ENCODE assay signal across 10 cellular contexts in genomic region chr2:109715302-109715937, GRCh38.
DNase-seq lines count a peak whose midpoint lies in the region; FAIRE-seq and TF ChIP-seq lines count a peak whose summit lies in the region.
"Had no signal": no experiment of that assay in that cellular context is flagged by ENCODE, and none has a peak within 500 bp of the region (broad histone marks: within the 10 kb centered on the region; RNA-seq: fewer than 3 reads in every experiment).

No MANE protein-coding gene starts in this region.

- H3K36me3 Mint-ChIP-seq in activated naive CD4-positive, alpha-beta T cell treated with anti-CD3 and anti-CD28 coated beads, Interleukin-2, amount 10 ng/mL, durations not matched to agents 7 days and 5 days = no peaks in the 10 kb centered on the region

- no peak overlapping the region for H3K27ac ChIP-seq in ascending aorta
- no peak overlapping the region for H3K27ac ChIP-seq in tibial artery

- DNase-seq in NCI-H345 (lab: John Stamatoyannopoulos, UW) (peak; percentile 27), NCI-H345 treated with DMSO at 0.1 percent for 48 hours (lab: John Stamatoyannopoulos, UW; ENCODE audit: unreplicated experiment) (no peak), ascending aorta (ENCODE audit: low spot score in 2 of 2) (no peak), iris pigment epithelial cell (ENCODE audit: low read depth) (peak; percentile 26), tibial artery (peak in 1 of 2 donors; percentile 62), GM19239 (ENCODE audit: insufficient read length, low spot score) (no peak)
- DNase-seq in activated naive CD4-positive, alpha-beta T cell treated with anti-CD3 and anti-CD28 coated beads, Interleukin-2, amount 10 ng/mL, durations not matched to agents 7 days and 5 days = no peak
- no peak for DNase-seq in activated CD4-positive, alpha-beta T cell treated with anti-CD3 and anti-CD28 coated beads, Interleukin-2, amount 50 U/mL, for 1 hour
- DNase-seq: activated naive CD4-positive, alpha-beta T cell; stimulated activated CD4-positive, alpha-beta T cell treated with anti-CD3 and anti-CD28 coated beads, Interleukin-4, amount 100 ng/mL, for 1 hour had no signal

- H3K4me1 ChIP-seq in ascending aorta (no peaks in the 10 kb centered on the region), tibial artery (no peaks in the 10 kb centered on the region)

- H3K27me3 Mint-ChIP-seq in activated naive CD4-positive, alpha-beta T cell treated with anti-CD3 and anti-CD28 coated beads, Interleukin-2, amount 10 ng/mL, durations not matched to agents 7 days and 5 days = no peaks in the 10 kb centered on the region

- no peaks in the 10 kb centered on the region for H3K4me1 Mint-ChIP-seq in activated naive CD4-positive, alpha-beta T cell treated with anti-CD3 and anti-CD28 coated beads, Interleukin-2, amount 10 ng/mL, durations not matched to agents 7 days and 5 days

- H3K4me3 Mint-ChIP-seq in activated naive CD4-positive, alpha-beta T cell treated with anti-CD3 and anti-CD28 coated beads, Interleukin-2, amount 10 ng/mL, durations not matched to agents 7 days and 5 days = no peak overlapping the region

- intact Hi-C loops in ascending aorta (cut with DNase I) (loop anchor here (1.0 kb wide), 1 partner anchor 169 kb away; no protein-coding TSS in a partner anchor), tibial artery (cut with DNase I; ENCODE audit: low total_unique reads) (no loop called here)

- H3K36me3 ChIP-seq in ascending aorta (no peaks in the 10 kb centered on the region), tibial artery (no peaks in the 10 kb centered on the region)

- H3K4me3 ChIP-seq in ascending aorta (no peak overlapping the region), tibial artery (no peak overlapping the region)

- no peaks in the 10 kb centered on the region for H3K9me3 Mint-ChIP-seq in activated naive CD4-positive, alpha-beta T cell treated with anti-CD3 and anti-CD28 coated beads, Interleukin-2, amount 10 ng/mL, durations not matched to agents 7 days and 5 days

- CTCF ChIA-PET in activated naive CD4-positive, alpha-beta T cell treated with anti-CD3 and anti-CD28 coated beads, Interleukin-2, amount 10 ng/mL, durations not matched to agents 7 days and 5 days (lab: Charles Lee) = interaction anchor here (0.8 kb wide), 1 partner anchor 169 kb away, joined by 5 read pairs; no protein-coding TSS in a partner anchor

- TF ChIP-seq CTCF in ascending aorta (IDR thresholded peaks at IDR 0.05) (peak; percentile 37 to 63 (median 59)), tibial artery (IDR thresholded peaks at IDR 0.05) (peak; percentile 72 to 83)

- H3K27ac Mint-ChIP-seq in activated naive CD4-positive, alpha-beta T cell treated with anti-CD3 and anti-CD28 coated beads, Interleukin-2, amount 10 ng/mL, durations not matched to agents 7 days and 5 days = no peak overlapping the region

- H3K27me3 ChIP-seq in ascending aorta (no peaks in the 10 kb centered on the region), tibial artery (no peaks in the 10 kb centered on the region)

- H3K9me3 ChIP-seq in ascending aorta (no peaks in the 10 kb centered on the region), tibial artery (no peaks in the 10 kb centered on the region)

- no peak for FAIRE-seq in GM19239 (lab: Jason Lieb, UNC)

Comparison
In these comparisons a context has a peak if more than half of its experiments do, and no peak if none do; other contexts are left out.
1. DNase-seq: peak in NCI-H345 (single experiment) and iris pigment epithelial cell (single experiment); none in NCI-H345 treated with DMSO at 0.1 percent for 48 hours (single experiment), ascending aorta (0 of 2), GM19239 (single experiment), activated naive CD4-positive, alpha-beta T cell treated with anti-CD3 and anti-CD28 coated beads, Interleukin-2, amount 10 ng/mL, durations not matched to agents 7 days and 5 days (single experiment) and activated CD4-positive, alpha-beta T cell treated with anti-CD3 and anti-CD28 coated beads, Interleukin-2, amount 50 U/mL, for 1 hour (single experiment).